In genomic region chrX:52261463-52262194, GRCh38 we compare ENCODE assay signal across 1 cellular context.
TF ChIP-seq lines count a peak whose summit lies in the region.

No MANE protein-coding gene starts in this region.

TF ChIP-seq in HEK293, 187 proteins besides CTCF, POLR2A, EP300 and RAD21 (continued from another document):
- TF ChIP-seq ZNF518A (tag by site-specific recombination; conservative IDR thresholded peaks at IDR 0.05; ENCODE audit: low read depth) (peak; percentile 41; the same call in 1 of the 2 replicates), ZNF555 (tag by site-specific recombination; conservative IDR thresholded peaks at IDR 0.05) (no peak), ZNF76 (tag by site-specific recombination; IDR thresholded peaks at IDR 0.05; ENCODE audit: borderline replicate concordance, low read depth) (peak; percentile 22; the same call in 1 of the 2 replicates), WT1 (tag by site-specific recombination; IDR thresholded peaks at IDR 0.05) (no peak), YY1 (tag by site-specific recombination; IDR thresholded peaks at IDR 0.05) (0 out of 2 replicates have a peak, but pooled peaks have one; percentile 56), PRDM10 (tag by site-specific recombination; IDR thresholded peaks at IDR 0.05) (peak; percentile 69), KLF17 (tag by site-specific recombination; IDR thresholded peaks at IDR 0.05) (peak; percentile 68), KLF8 (tag by site-specific recombination; IDR thresholded peaks at IDR 0.05) (peak; percentile 59; the same call in 1 of the 2 replicates), SP2 (tag by site-specific recombination; IDR thresholded peaks at IDR 0.05) (peak; percentile 78), ZNF16 (tag by site-specific recombination; IDR thresholded peaks at IDR 0.05; ENCODE audit: low read depth) (no peak), ZNF274 (IDR thresholded peaks at IDR 0.05; ENCODE audit: low read length) (no peak), ZNF274 (tag by site-specific recombination; IDR thresholded peaks at IDR 0.05; ENCODE audit: borderline replicate concordance) (no peak), PATZ1 (tag by site-specific recombination; IDR thresholded peaks at IDR 0.05) (peak; percentile 41; the same call in 1 of the 2 replicates), ZNF148 (tag by site-specific recombination; IDR thresholded peaks at IDR 0.05; ENCODE audit: borderline replicate concordance) (no peak), ZNF654 (tag by site-specific recombination; IDR thresholded peaks at IDR 0.05; ENCODE audit: low read depth) (peak; percentile 99), ZSCAN30 (tag by site-specific recombination; IDR thresholded peaks at IDR 0.05) (0 out of 2 replicates have a peak, but pooled peaks have one; percentile 25), ZNF629 (tag by site-specific recombination; IDR thresholded peaks at IDR 0.05) (peak; percentile 74), ZNF426 (tag by site-specific recombination; IDR thresholded peaks at IDR 0.05) (no peak), ZNF423 (tag by site-specific recombination; IDR thresholded peaks at IDR 0.05) (no peak), PBX3 (CRISPR knock-in tag; IDR thresholded peaks at IDR 0.05) (peak; percentile 62; the same call in 1 of the 2 replicates), ZBTB11 (tag by site-specific recombination; conservative IDR thresholded peaks at IDR 0.05; ENCODE audit: low read depth) (peak; percentile 51; the same call in 1 of the 2 replicates), ZNF324 (tag by site-specific recombination; IDR thresholded peaks at IDR 0.05) (peak; percentile 57; the same call in 1 of the 2 replicates), KLF10 (tag by site-specific recombination; IDR thresholded peaks at IDR 0.05) (peak; percentile 63), ZNF639 (tag by site-specific recombination; IDR thresholded peaks at IDR 0.05) (peak; percentile 75), ZNF362 (tag by site-specific recombination; IDR thresholded peaks at IDR 0.05) (peak; percentile 93)
- TF ChIP-seq, protein P1, sequence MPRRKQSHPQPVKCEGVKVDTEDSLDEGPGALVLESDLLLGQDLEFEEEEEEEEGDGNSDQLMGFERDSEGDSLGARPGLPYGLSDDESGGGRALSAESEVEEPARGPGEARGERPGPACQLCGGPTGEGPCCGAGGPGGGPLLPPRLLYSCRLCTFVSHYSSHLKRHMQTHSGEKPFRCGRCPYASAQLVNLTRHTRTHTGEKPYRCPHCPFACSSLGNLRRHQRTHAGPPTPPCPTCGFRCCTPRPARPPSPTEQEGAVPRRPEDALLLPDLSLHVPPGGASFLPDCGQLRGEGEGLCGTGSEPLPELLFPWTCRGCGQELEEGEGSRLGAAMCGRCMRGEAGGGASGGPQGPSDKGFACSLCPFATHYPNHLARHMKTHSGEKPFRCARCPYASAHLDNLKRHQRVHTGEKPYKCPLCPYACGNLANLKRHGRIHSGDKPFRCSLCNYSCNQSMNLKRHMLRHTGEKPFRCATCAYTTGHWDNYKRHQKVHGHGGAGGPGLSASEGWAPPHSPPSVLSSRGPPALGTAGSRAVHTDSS (tag by site-specific recombination; IDR thresholded peaks at IDR 0.05): 0 out of 2 replicates have a peak, but pooled peaks have one; percentile 39
